Comparison of ENCODE assay signal across 25 cellular contexts in the genomic region with DNA sequence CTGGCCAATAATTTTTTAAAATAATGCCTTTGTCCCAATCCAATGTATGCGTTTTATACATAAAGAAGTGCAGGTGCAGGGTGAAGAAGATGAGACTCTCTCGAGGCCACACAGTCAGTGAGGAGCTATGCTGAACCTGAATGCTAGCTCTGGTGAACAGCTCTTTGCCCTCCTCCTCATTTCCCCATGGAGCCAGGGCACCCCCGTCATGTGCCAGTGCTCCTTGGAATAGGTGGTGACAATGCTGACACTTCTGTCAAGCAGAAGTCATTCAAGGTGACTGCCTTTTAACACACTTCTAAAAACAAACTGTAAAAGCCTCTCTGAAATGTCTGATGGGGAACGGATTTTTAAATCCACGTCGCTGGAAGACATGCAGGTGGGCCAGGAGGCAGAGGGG.
A peak's percentile ranks its signal among the peaks of the same experiment; 100 is the strongest.
DNase-seq lines count a peak whose midpoint lies in the region; ATAC-seq, FAIRE-seq and TF ChIP-seq lines count a peak whose summit lies in the region.
"Had no signal": no experiment of that assay in that cellular context is flagged by ENCODE, and none has a peak within 500 bp of the region (broad histone marks: within the 10 kb centered on the region; RNA-seq: fewer than 3 reads in every experiment).

No MANE protein-coding gene starts in this region.

- H3K9me3 ChIP-seq in left ventricle myocardium inferior (replicated peaks) (no peaks in the 10 kb centered on the region), pancreas (no peaks in the 10 kb centered on the region)
- H3K9me3 ChIP-seq: A549; BE2C; BLaER1 treated with 17β-estradiol and CSF1 and Interleukin-3, amounts not matched to agents 10 nM and 100 nM; HAP-1 had no signal

- 73 to 76% methylated on average over 6 of the region's 6 CpGs for WGBS in pancreas, 2 donors

- H3K27ac ChIP-seq in left ventricle myocardium inferior (replicated peaks) (no peak overlapping the region), pancreas (no peak overlapping the region)
- H3K27ac ChIP-seq: A549; BLaER1 treated with 17β-estradiol and CSF1 and Interleukin-3, amounts not matched to agents 10 nM and 100 nM had no signal

- ATAC-seq in Right ventricle myocardium superior (ENCODE audit: poor library complexity) (peak; percentile 64), pancreas (no peak), sciatic nerve (no peak)
- ATAC-seq: A549, GM12878 had no signal

- DNase-seq in Right ventricle myocardium superior: no peak
- no peak for DNase-seq in left ventricle myocardium inferior
- peak; percentile 36 for DNase-seq in H7
- DNase-seq in head of caudate nucleus: peak in 23 of 42 donors; percentile 9 to 59 (median 34)
- no peak for DNase-seq in activated T-cell treated with anti-CD3 and anti-CD28 coated beads, Interleukin-2, amount 50 U/mL, for 48 hours
- no peak for DNase-seq in pancreas
- no peak for DNase-seq in sciatic nerve (ENCODE audit: low spot score)
- DNase-seq: 8988T; ACHN; AML-193; BE2C; CD4-positive, alpha-beta T cell; CD8-positive, alpha-beta memory T cell; DMS 273 treated with DMSO at 0.1 percent for 48 hours; DMS79; EL; GDM1; GOT3; HFFc6 had no signal

- TF ChIP-seq CTCF in left ventricle myocardium inferior (IDR thresholded peaks at IDR 0.05; ENCODE audit: borderline replicate concordance) (no peak), pancreas (IDR thresholded peaks at IDR 0.05) (no peak)

- H3K27me3 ChIP-seq in left ventricle myocardium inferior (ENCODE audit: low read depth) (peaks cover 29% of the 10 kb centered on the region), H7 (ENCODE audit: control insufficient read depth, insufficient read depth, low read length) (no peaks in the 10 kb centered on the region), pancreas (no peaks in the 10 kb centered on the region)
- H3K27me3 ChIP-seq: BE2C; BLaER1 treated with 17β-estradiol and CSF1 and Interleukin-3, amounts not matched to agents 10 nM and 100 nM had no signal

- H3K4me3 ChIP-seq in left ventricle myocardium inferior: no peak overlapping the region
- H3K4me3 ChIP-seq in H7 (ENCODE audit: insufficient read depth, low read depth, low read length): no peak overlapping the region
- no peak overlapping the region for H3K4me3 ChIP-seq in pancreas
- H3K4me3 ChIP-seq: A549; BLaER1 treated with 17β-estradiol and CSF1 and Interleukin-3, amounts not matched to agents 10 nM and 100 nM; GM12878; HAP-1 had no signal

- H3K4me1 ChIP-seq in left ventricle myocardium inferior: peaks cover 5% of the 10 kb centered on the region
- H3K4me1 ChIP-seq in pancreas: no peaks in the 10 kb centered on the region
- H3K4me1 ChIP-seq: A549; BE2C; BLaER1 treated with 17β-estradiol and CSF1 and Interleukin-3, amounts not matched to agents 10 nM and 100 nM; HAP-1 had no signal

- FAIRE-seq in pancreas (lab: Jason Lieb, UNC): no peak
- FAIRE-seq: A549, D721Med, GM12878, GM18507 had no signal

- H3K36me3 ChIP-seq in left ventricle myocardium inferior (no peaks in the 10 kb centered on the region), H7 (replicated peaks; ENCODE audit: control insufficient read depth, insufficient read depth, low read length) (no peaks in the 10 kb centered on the region), pancreas (no peaks in the 10 kb centered on the region)
- H3K36me3 ChIP-seq: BE2C; BLaER1 treated with 17β-estradiol and CSF1 and Interleukin-3, amounts not matched to agents 10 nM and 100 nM; HAP-1 had no signal

- intact Hi-C loops in Right ventricle myocardium superior (cut with DNase I) (no loop called here), left ventricle myocardium inferior (cut with micrococcal nuclease) (no loop called here), head of caudate nucleus (cut with DNase I) (no loop called here), pancreas (cut with DNase I) (no loop called here), sciatic nerve (cut with DNase I) (no loop called here)

Comparison
In these comparisons a context has a peak if more than half of its experiments do, and no peak if none do; other contexts are left out.
1. DNase-seq: peak in H7 (single experiment) and head of caudate nucleus (23 of 42); none in Right ventricle myocardium superior (single experiment), left ventricle myocardium inferior (single experiment), activated T-cell treated with anti-CD3 and anti-CD28 coated beads, Interleukin-2, amount 50 U/mL, for 48 hours (0 of 2), pancreas (0 of 6) and sciatic nerve (single experiment).